Comparison of ENCODE assay signal across 8 cellular contexts in genomic region chr7:121395494-121395960, GRCh38. TPM values are rescaled to one million over a fixed set of nuclear protein-coding genes. Genes with fewer than 3 reads are reported as not detected.
DNase-seq lines count a peak whose midpoint lies in the region; ATAC-seq and TF ChIP-seq lines count a peak whose summit lies in the region.

No MANE protein-coding gene starts in this region.

- peak overlapping the region; percentile 42 for H3K27ac ChIP-seq in caudate nucleus (ENCODE audit: low read depth, low read length)

- peaks cover 39% of the 10 kb centered on the region for H3K4me1 Mint-ChIP-seq in T-helper 2 cell treated with Interferon-gamma antibody and Interleukin-4, amounts not matched to agents 5 μg/mL and 100 μg/mL, for 36 hours (ENCODE audit: low read depth)

- TF ChIP-seq CTCF in lower leg skin (IDR thresholded peaks at IDR 0.05) = no peak

- H3K36me3 Mint-ChIP-seq in T-helper 2 cell treated with Interferon-gamma antibody and Interleukin-4, amounts not matched to agents 5 μg/mL and 100 μg/mL, for 36 hours (ENCODE audit: low read depth) = peaks cover 15% of the 10 kb centered on the region

- peak overlapping the region; percentile 87 for H3K27ac Mint-ChIP-seq in T-helper 2 cell treated with Interferon-gamma antibody and Interleukin-4, amounts not matched to agents 5 μg/mL and 100 μg/mL, for 36 hours

- intact Hi-C loops in lower leg skin (cut with DNase I; ENCODE audit: low total_unique reads) = no loop called here

- H3K4me3 Mint-ChIP-seq in T-helper 2 cell treated with Interferon-gamma antibody and Interleukin-4, amounts not matched to agents 5 μg/mL and 100 μg/mL, for 36 hours = peak overlapping the region; percentile 92

- no peaks in the 10 kb centered on the region for H3K27me3 Mint-ChIP-seq in T-helper 2 cell treated with Interferon-gamma antibody and Interleukin-4, amounts not matched to agents 5 μg/mL and 100 μg/mL, for 36 hours (ENCODE audit: low read depth)

- TF ChIP-seq POLR2A in lower leg skin (IDR thresholded peaks at IDR 0.05) = no peak

- 1 to 2% methylated on average over 19 to 23 of the region's 30 CpGs for WGBS in lower leg skin, 2 donors

- ATAC-seq in GM19467 (IDR thresholded peaks at IDR 0.05; ENCODE audit: unreplicated experiment) (peak; percentile 35), HG03575 (IDR thresholded peaks at IDR 0.05; ENCODE audit: extremely low read depth, insufficient number of reproducible peaks, low FRiP score, unreplicated experiment) (peak; percentile 20), HG03135 (IDR thresholded peaks at IDR 0.05; ENCODE audit: unreplicated experiment) (no peak)

- H3K4me3 ChIP-seq in lower leg skin (ENCODE audit: low read depth, poor library complexity, severe bottlenecking) = peak overlapping the region; percentile 67

- peaks cover 3% of the 10 kb centered on the region for H3K9me3 Mint-ChIP-seq in T-helper 2 cell treated with Interferon-gamma antibody and Interleukin-4, amounts not matched to agents 5 μg/mL and 100 μg/mL, for 36 hours

- peak; percentile 6 for DNase-seq in DMS 273 treated with DMSO at 0.1 percent for 48 hours (lab: John Stamatoyannopoulos, UW)
- no peak for DNase-seq in T-helper 2 cell treated with Interferon-gamma antibody and Interleukin-4, amounts not matched to agents 5 μg/mL and 100 μg/mL, for 36 hours (ENCODE audit: low spot score)
- peak in 23 of 61 donors; percentile 4 to 67 (median 37) for DNase-seq in caudate nucleus (lab: John Stamatoyannopoulos, UW)
- peak in 1 of 2 donors; percentile 85 for DNase-seq in lower leg skin (ENCODE audit: low spot score in 2 of 2)
- DNase-seq in stimulated activated CD8-positive, alpha-beta memory T cell treated with anti-CD3 and anti-CD28 coated beads, Interleukin-15, amount 100 ng/mL, for 4 hours (ENCODE audit: low read depth in 2 of 2) = peak; percentile 12 to 31

RNA-seq across cellular contexts. Expression of gene FAM3C, which starts 0.6 kb away (rescaled TPM):
- total RNA-seq in lower leg skin = 10 to 100 TPM; 34.9 to 46.8 (median 41.0) TPM
